In genomic region chr17:56896217-56896967, GRCh38 we compare ENCODE assay signal across 17 cellular contexts. TPM values are rescaled to one million over a fixed set of nuclear protein-coding genes. Genes with fewer than 3 reads are reported as not detected.
A peak's percentile ranks its signal among the peaks of the same experiment; 100 is the strongest.
DNase-seq lines count a peak whose midpoint lies in the region; TF ChIP-seq lines count a peak whose summit lies in the region.
"Had no signal": no experiment of that assay in that cellular context is flagged by ENCODE, and none has a peak within 500 bp of the region (broad histone marks: within the 10 kb centered on the region; RNA-seq: fewer than 3 reads in every experiment).

No MANE protein-coding gene starts in this region.

- DNase-seq in MM.1S: no peak
- DNase-seq in endodermal cell: peak; percentile 44
- no peak for DNase-seq in nephron progenitor cell
- no peak for DNase-seq in NCI-H226
- DNase-seq in osteocyte (ENCODE audit: extremely low spot score, unreplicated experiment): no peak
- DNase-seq in T1000 (lab: John Stamatoyannopoulos, UW): no peak
- DNase-seq in DMS53 treated with DMSO at 0.1 percent for 48 hours (lab: John Stamatoyannopoulos, UW; ENCODE audit: unreplicated experiment): no peak
- DNase-seq: DMS53, GOT3, NCI-H1092 treated with DMSO at 0.1 percent for 48 hours, NCI-H1436 treated with DMSO at 0.1 percent for 48 hours, NCI-H1930, NCI-H510A, SJCRH30 had no signal

- peaks cover under 1% of the 10 kb centered on the region for H3K4me1 Mint-ChIP-seq in endodermal cell
- H3K4me1 Mint-ChIP-seq in nephron progenitor cell: peaks cover 69% of the 10 kb centered on the region
- H3K4me1 Mint-ChIP-seq in osteocyte (ENCODE audit: unreplicated experiment): no peaks in the 10 kb centered on the region

- peak overlapping the region; percentile 86 for H3K4me2 ChIP-seq in DOHH2 (ENCODE audit: low read length)
- H3K4me2 ChIP-seq in MM.1S (ENCODE audit: low read depth, low read length): no peak overlapping the region

- peaks cover 33% of the 10 kb centered on the region for H3K36me3 Mint-ChIP-seq in endodermal cell (ENCODE audit: low read depth)
- peaks cover 41% of the 10 kb centered on the region for H3K36me3 Mint-ChIP-seq in nephron progenitor cell (ENCODE audit: low read depth)
- H3K36me3 Mint-ChIP-seq in osteocyte (ENCODE audit: unreplicated experiment): peaks cover 50% of the 10 kb centered on the region

- no peak overlapping the region for H2AFZ ChIP-seq in MM.1S (ENCODE audit: low read length)

- H3K27ac Mint-ChIP-seq in endodermal cell (no peak overlapping the region), nephron progenitor cell (peak overlapping the region; percentile 62), osteocyte (ENCODE audit: unreplicated experiment) (no peak overlapping the region)

- H3K9me3 ChIP-seq in DOHH2 (ENCODE audit: control insufficient read depth, insufficient read depth, low read length): no peaks in the 10 kb centered on the region
- H3K9me3 ChIP-seq in MM.1S (replicated peaks; ENCODE audit: insufficient read depth, low read length): no peaks in the 10 kb centered on the region
- no peaks in the 10 kb centered on the region for H3K9me3 ChIP-seq in endodermal cell (ENCODE audit: control insufficient read depth, low read length)
- H3K9me3 ChIP-seq: Peyer's patch, SJCRH30 had no signal

- H3F3A ChIP-seq in DOHH2 (ENCODE audit: control insufficient read depth, insufficient read depth) (peaks cover 20% of the 10 kb centered on the region), MM.1S (ENCODE audit: insufficient read depth, low read length) (no peaks in the 10 kb centered on the region)

- H3K27ac ChIP-seq in DOHH2 (ENCODE audit: low read depth, low read length) (peak overlapping the region; percentile 64), MM.1S (ENCODE audit: low read length) (peak overlapping the region; percentile 41; the same call in 1 of the 2 replicates), endodermal cell (ENCODE audit: low read depth, low read length) (no peak overlapping the region)
- H3K27ac ChIP-seq: SJCRH30 had no signal

- WGBS in endodermal cell (ENCODE audit: insufficient coverage in 1 of 2, insufficient read length in 1 of 2), 2 experiments: 74 to 83% methylated on average over 1 to 3 of the region's 3 CpGs

- TF ChIP-seq CTCF in DOHH2 (IDR thresholded peaks at IDR 0.05; ENCODE audit: low read depth, low read length, poor library complexity, severe bottlenecking): no peak
- TF ChIP-seq CTCF in MM.1S (IDR thresholded peaks at IDR 0.05; ENCODE audit: low read length): no peak
- TF ChIP-seq CTCF in endodermal cell (conservative IDR thresholded peaks at IDR 0.05): no peak
- TF ChIP-seq CTCF in nephron progenitor cell (IDR thresholded peaks at IDR 0.05): no peak
- no peak for TF ChIP-seq CTCF in osteocyte (IDR thresholded peaks at IDR 0.05)

- H4K20me1 ChIP-seq in DOHH2 (ENCODE audit: control insufficient read depth, insufficient read depth, low read depth, low read length): peaks cover 13% of the 10 kb centered on the region
- H4K20me1 ChIP-seq in MM.1S (ENCODE audit: insufficient read depth, low read length): no peaks in the 10 kb centered on the region

- peaks cover 90% of the 10 kb centered on the region for H3K36me3 ChIP-seq in DOHH2 (ENCODE audit: control insufficient read depth, low read length)
- peaks cover 49% of the 10 kb centered on the region for H3K36me3 ChIP-seq in MM.1S (replicated peaks; ENCODE audit: insufficient read depth, low read length)
- peaks cover 3% of the 10 kb centered on the region for H3K36me3 ChIP-seq in endodermal cell (ENCODE audit: control insufficient read depth, insufficient read depth, low read length)
- H3K36me3 ChIP-seq: SJCRH30 had no signal

- no peak overlapping the region for H3K4me3 Mint-ChIP-seq in endodermal cell
- peak overlapping the region; percentile 43 for H3K4me3 Mint-ChIP-seq in nephron progenitor cell
- no peak overlapping the region for H3K4me3 Mint-ChIP-seq in osteocyte (ENCODE audit: unreplicated experiment)

- no peaks in the 10 kb centered on the region for H3K27me3 ChIP-seq in DOHH2 (ENCODE audit: control insufficient read depth, low read length)
- H3K27me3 ChIP-seq in MM.1S (replicated peaks; ENCODE audit: insufficient read depth, low read length): no peaks in the 10 kb centered on the region
- H3K27me3 ChIP-seq in endodermal cell (ENCODE audit: control insufficient read depth, insufficient read depth, low read length, poor library complexity, severe bottlenecking): no peaks in the 10 kb centered on the region
- H3K27me3 ChIP-seq: Peyer's patch, SJCRH30 had no signal

- no peaks in the 10 kb centered on the region for H3K79me2 ChIP-seq in DOHH2 (ENCODE audit: control insufficient read depth, low read length)
- peaks cover 94% of the 10 kb centered on the region for H3K79me2 ChIP-seq in MM.1S (ENCODE audit: low read length)

- no peaks in the 10 kb centered on the region for H3K9me2 ChIP-seq in DOHH2 (replicated peaks; ENCODE audit: control insufficient read depth, low read length)
- H3K9me2 ChIP-seq in MM.1S (replicated peaks; ENCODE audit: insufficient read depth, low read length): no peaks in the 10 kb centered on the region

- no peaks in the 10 kb centered on the region for H3K27me3 Mint-ChIP-seq in endodermal cell (ENCODE audit: insufficient read depth)
- peaks cover 2% of the 10 kb centered on the region for H3K27me3 Mint-ChIP-seq in nephron progenitor cell (ENCODE audit: low read depth, poor library complexity)
- no peaks in the 10 kb centered on the region for H3K27me3 Mint-ChIP-seq in osteocyte (ENCODE audit: unreplicated experiment)

- peak overlapping the region; percentile 59 for H3K4me3 ChIP-seq in DOHH2 (ENCODE audit: low read length)
- no peak overlapping the region for H3K4me3 ChIP-seq in MM.1S (ENCODE audit: low read length)
- no peak overlapping the region for H3K4me3 ChIP-seq in endodermal cell (ENCODE audit: low read length)
- H3K4me3 ChIP-seq: K562, Peyer's patch, SJCRH30 had no signal

- H3K4me1 ChIP-seq in DOHH2 (ENCODE audit: control insufficient read depth, low read length) (peaks cover 45% of the 10 kb centered on the region), MM.1S (ENCODE audit: low read length) (peaks cover 39% of the 10 kb centered on the region), endodermal cell (ENCODE audit: control insufficient read depth, insufficient read depth, low read length) (no peaks in the 10 kb centered on the region)
- H3K4me1 ChIP-seq: SJCRH30 had no signal

- H3K9ac ChIP-seq in MM.1S (ENCODE audit: low read length): no peak overlapping the region
- H3K9ac ChIP-seq in endodermal cell (ENCODE audit: extremely low read depth, low read length, poor library complexity, severe bottlenecking): no peak overlapping the region

- H3K9me3 Mint-ChIP-seq in endodermal cell (no peaks in the 10 kb centered on the region), nephron progenitor cell (peaks cover 3% of the 10 kb centered on the region), osteocyte (ENCODE audit: unreplicated experiment) (no peaks in the 10 kb centered on the region)

RNA-seq across cellular contexts. Expression of gene TRIM25, which starts 17.5 kb away (rescaled TPM):
- total RNA-seq in endodermal cell: 10 to 100 TPM; 18.8 to 21.3 TPM
- polyA plus RNA-seq in endodermal cell (2013, experiment 1 of 2): 8.9 TPM
- polyA plus RNA-seq in endodermal cell (2013, experiment 2 of 2): 9.3 TPM
- 28.1 and 35.1 TPM in 2 replicates for total RNA-seq in osteocyte
